ENCODE assay signal across 8 cellular contexts in the genomic region with DNA sequence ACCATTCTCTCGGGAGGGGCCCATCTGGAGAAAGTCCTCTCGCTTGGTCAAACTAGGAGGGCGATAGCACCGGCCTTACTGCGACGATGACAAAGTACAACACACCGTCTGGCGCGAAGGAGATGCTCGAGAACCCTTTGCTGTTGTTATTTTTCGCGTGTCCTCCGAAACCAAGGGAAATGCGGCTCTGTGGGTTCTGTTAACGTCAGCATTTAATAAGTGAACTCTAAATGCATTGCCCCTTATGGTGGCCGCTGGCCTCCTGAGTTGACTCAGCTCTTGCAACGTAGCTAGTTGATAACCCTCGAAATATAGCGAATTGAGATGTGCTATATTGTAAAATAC. TPM values are rescaled to one million over a fixed set of nuclear protein-coding genes. Genes with fewer than 3 reads are reported as not detected.
DNase-seq lines count a peak whose midpoint lies in the region; ATAC-seq and TF ChIP-seq lines count a peak whose summit lies in the region.

No MANE protein-coding gene starts in this region.

- TF ChIP-seq POLR2A in GM18505 (IDR thresholded peaks at IDR 0.05; ENCODE audit: borderline replicate concordance, extremely low read depth, insufficient read depth, insufficient read length) (no peak), Peyer's patch (IDR thresholded peaks at IDR 0.05) (no peak)

- H3K4me3 ChIP-seq in AG10803 (ENCODE audit: low read length): peak overlapping the region; percentile 92
- H3K4me3 ChIP-seq in Peyer's patch: peak overlapping the region; percentile 63 to 97 (median 86)
- H3K4me3 ChIP-seq in choroid plexus epithelial cell (ENCODE audit: low read depth, low read length): peak overlapping the region; percentile 99
- peak overlapping the region; percentile 60 for H3K4me3 ChIP-seq in lung

- H3K36me3 ChIP-seq in Peyer's patch (no peaks in the 10 kb centered on the region), lung (ENCODE audit: control insufficient read depth in 2 of 2, insufficient read depth in 2 of 2, low read length in 2 of 2) (no peaks in the 10 kb centered on the region)

- H3K27me3 ChIP-seq in Peyer's patch: no peaks in the 10 kb centered on the region
- no peaks in the 10 kb centered on the region for H3K27me3 ChIP-seq in lung (ENCODE audit: control insufficient read depth, insufficient read depth)

- DNase-seq in AG10803 (ENCODE audit: low read depth): peak; percentile 43
- DNase-seq in Peyer's patch: peak in 1 of 3 donors; percentile 40
- peak; percentile 53 for DNase-seq in choroid plexus epithelial cell (ENCODE audit: low read depth)
- DNase-seq in lung (ENCODE audit: low spot score): no peak
- DNase-seq in type B pancreatic cell (ENCODE audit: extremely low spot score, unreplicated experiment): no peak
- no peak for DNase-seq in NK-92 (lab: John Stamatoyannopoulos, UW; ENCODE audit: unreplicated experiment)
- no peak for DNase-seq in retina

- H3K36me3 Mint-ChIP-seq in type B pancreatic cell: peaks cover 13% of the 10 kb centered on the region

- 1 to 2% methylated on average over 19 of the region's 19 CpGs for WGBS in lung, 2 donors

- peaks cover 9% of the 10 kb centered on the region for H3K4me1 Mint-ChIP-seq in type B pancreatic cell (ENCODE audit: unreplicated experiment)

- H3K27ac ChIP-seq in Peyer's patch: peak overlapping the region; percentile 94 to 100 (median 98)
- H3K27ac ChIP-seq in lung (ENCODE audit: low read depth in 1 of 2, low read length in 1 of 2): peak overlapping the region; percentile 98 to 99

- ATAC-seq in GM18505 (IDR thresholded peaks at IDR 0.05; ENCODE audit: unreplicated experiment) (peak; percentile 0), lung (ENCODE audit: insufficient read depth, low FRiP score) (no peak)

- H3K4me1 ChIP-seq in Peyer's patch (peaks cover 0 to 21% (median 9%) of the 10 kb centered on the region in 4 donors), lung (ENCODE audit: control insufficient read depth in 2 of 2, insufficient read depth in 2 of 2, low read length in 2 of 2) (peaks cover 5 to 13% of the 10 kb centered on the region in 2 donors)

- H3K9me3 ChIP-seq in Peyer's patch (no peaks in the 10 kb centered on the region), lung (ENCODE audit: control insufficient read depth in 2 of 2, insufficient read depth in 1 of 2, low read length in 1 of 2) (no peaks in the 10 kb centered on the region)

- no peaks in the 10 kb centered on the region for H3K27me3 Mint-ChIP-seq in type B pancreatic cell

- H3K9me3 Mint-ChIP-seq in type B pancreatic cell: peaks cover 5% of the 10 kb centered on the region

- peak overlapping the region; percentile 100 for H3K4me3 Mint-ChIP-seq in type B pancreatic cell

- H3K27ac Mint-ChIP-seq in type B pancreatic cell: peak overlapping the region; percentile 99

- TF ChIP-seq CTCF in AG10803 (conservative IDR thresholded peaks at IDR 0.05; ENCODE audit: low read length) (no peak), Peyer's patch (IDR thresholded peaks at IDR 0.05) (no peak), choroid plexus epithelial cell (conservative IDR thresholded peaks at IDR 0.05; ENCODE audit: low read depth, low read length) (no peak), lung (IDR thresholded peaks at IDR 0.05; ENCODE audit: control extremely low read depth, extremely low read depth) (no peak), type B pancreatic cell (conservative IDR thresholded peaks at IDR 0.05) (no peak)

RNA-seq across cellular contexts. Expression of a gene that starts 0.6 kb away (rescaled TPM):
- total RNA-seq in Peyer's patch (100 to 1,000 TPM in 1 of 4 donors, 10 to 100 TPM in 3; 61.1 to 133 (median 83.4) TPM), lung (10 to 100 TPM; 34.6 to 86.5 TPM), type B pancreatic cell (ENCODE audit: low replicate concordance) (71.6 and 76.3 TPM in 2 replicates)
- polyA plus RNA-seq in lung: 100 to 1,000 TPM; 108 to 279 TPM

RNA-seq across cellular contexts. Expression of a gene that starts 13.5 kb away (rescaled TPM):
- total RNA-seq in Peyer's patch: 10 to 100 TPM in 1 of 4 donors, 1 to 10 TPM in 3; 4.3 to 17.9 (median 8.6) TPM
- total RNA-seq in lung: 1 to 10 TPM; 1.7 to 6.1 TPM
- polyA plus RNA-seq in lung: 10 to 100 TPM in 1 of 2 donors, 1 to 10 TPM in 1; 4.7 to 13.6 TPM
- total RNA-seq in type B pancreatic cell (ENCODE audit: low replicate concordance): 5.7 and 7.4 TPM in 2 replicates

Comparison
In these comparisons a context has a peak if more than half of its experiments do, and no peak if none do; other contexts are left out.
1. DNase-seq: peak in AG10803 (single experiment) and choroid plexus epithelial cell (single experiment); none in lung (single experiment), type B pancreatic cell (single experiment), NK-92 (single experiment) and retina (single experiment).
2. Peak in every context shown above with its lines, with median percentiles within 50 percentile points of each other: H3K4me3 ChIP-seq.